Comparison of ENCODE assay signal across 18 cellular contexts in the genomic region with DNA sequence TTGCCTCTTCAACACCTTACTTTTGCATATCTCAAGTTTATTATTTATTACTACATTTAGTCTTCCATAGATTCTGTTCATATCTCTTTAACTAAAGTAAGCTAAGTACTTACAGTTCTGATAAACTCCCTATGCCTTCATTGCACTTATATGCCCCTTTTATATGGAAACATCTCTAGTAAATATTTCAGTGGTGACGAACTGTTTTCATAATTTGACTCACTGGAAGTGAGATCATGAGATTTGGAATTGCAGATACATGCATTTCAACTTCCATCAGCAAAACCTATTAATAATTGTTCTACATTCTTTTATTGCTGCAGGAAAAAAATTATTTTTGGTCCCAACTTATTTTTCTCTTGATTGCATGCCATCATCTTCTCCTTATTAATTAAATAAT.
DNase-seq lines count a peak whose midpoint lies in the region; ATAC-seq and TF ChIP-seq lines count a peak whose summit lies in the region.
"Had no signal": no experiment of that assay in that cellular context is flagged by ENCODE, and none has a peak within 500 bp of the region (broad histone marks: within the 10 kb centered on the region; RNA-seq: fewer than 3 reads in every experiment).

No MANE protein-coding gene starts in this region.

- no peaks in the 10 kb centered on the region for H3K9me3 Mint-ChIP-seq in activated naive CD8-positive, alpha-beta T cell treated with anti-CD3 and anti-CD28 coated beads, Interleukin-2, amount 50 U/mL, for 24 hours
- H3K9me3 Mint-ChIP-seq: immature natural killer cell, T-cell, WTC11 had no signal

- DNase-seq in EL, result peak; percentile 81
- peak; percentile 23 for DNase-seq in RKO (ENCODE audit: low spot score)
- DNase-seq in epithelial cell of esophagus (ENCODE audit: low read depth), result peak; percentile 79
- DNase-seq in myocyte (ENCODE audit: low read depth), result peak; percentile 3
- DNase-seq in DMS153 (lab: John Stamatoyannopoulos, UW), result no peak
- DNase-seq in erythroblast (lab: John Stamatoyannopoulos, UW), result no peak
- no peak for DNase-seq in activated naive CD8-positive, alpha-beta T cell treated with anti-CD3 and anti-CD28 coated beads, Interleukin-2, amount 50 U/mL, for 24 hours
- DNase-seq: DMS79; immature natural killer cell; NCI-H1694 treated with DMSO at 0.1 percent for 48 hours; NCI-H524 treated with DMSO at 0.1 percent for 48 hours; occipital lobe; Peyer's patch; stimulated activated naive CD4-positive, alpha-beta T cell treated with Interleukin-2 at 50 U/mL for 16 hours; T-cell had no signal

- H3K27me3 Mint-ChIP-seq in activated naive CD8-positive, alpha-beta T cell treated with anti-CD3 and anti-CD28 coated beads, Interleukin-2, amount 50 U/mL, for 24 hours, result peaks cover 7% of the 10 kb centered on the region

- no peaks in the 10 kb centered on the region for H3K4me1 Mint-ChIP-seq in activated naive CD8-positive, alpha-beta T cell treated with anti-CD3 and anti-CD28 coated beads, Interleukin-2, amount 50 U/mL, for 24 hours
- H3K4me1 Mint-ChIP-seq: immature natural killer cell, T-cell had no signal

- TF ChIP-seq POLR2A in erythroblast (IDR thresholded peaks at IDR 0.05; ENCODE audit: low read length), result no peak

- no peak for TF ChIP-seq CTCF in epithelial cell of esophagus (IDR thresholded peaks at IDR 0.05; ENCODE audit: insufficient read depth, low read depth, low read length, missing control alignments)

- H3K4me3 Mint-ChIP-seq in activated naive CD8-positive, alpha-beta T cell treated with anti-CD3 and anti-CD28 coated beads, Interleukin-2, amount 50 U/mL, for 24 hours, result no peak overlapping the region
- H3K4me3 Mint-ChIP-seq: immature natural killer cell, T-cell, WTC11 had no signal

- H3K4me3 ChIP-seq in epithelial cell of esophagus (ENCODE audit: low read length), result no peak overlapping the region
- H3K4me3 ChIP-seq: BLaER1 treated with 17β-estradiol and CSF1 and Interleukin-3, amounts not matched to agents 10 nM and 100 nM; Peyer's patch had no signal

- no peaks in the 10 kb centered on the region for H3K36me3 Mint-ChIP-seq in activated naive CD8-positive, alpha-beta T cell treated with anti-CD3 and anti-CD28 coated beads, Interleukin-2, amount 50 U/mL, for 24 hours (ENCODE audit: low read depth)
- H3K36me3 Mint-ChIP-seq: immature natural killer cell, T-cell, WTC11 had no signal

- ATAC-seq in HG03457 (IDR thresholded peaks at IDR 0.05; ENCODE audit: unreplicated experiment), result no peak
- ATAC-seq in activated naive CD8-positive, alpha-beta T cell treated with anti-CD3 and anti-CD28 coated beads, Interleukin-2, amount 50 U/mL, for 24 hours, result no peak
- ATAC-seq: T-cell, WTC11 had no signal

- H3K27ac Mint-ChIP-seq in activated naive CD8-positive, alpha-beta T cell treated with anti-CD3 and anti-CD28 coated beads, Interleukin-2, amount 50 U/mL, for 24 hours, result no peak overlapping the region
- H3K27ac Mint-ChIP-seq: immature natural killer cell, T-cell, WTC11 had no signal

Comparison
In these comparisons a context has a peak if more than half of its experiments do, and no peak if none do; other contexts are left out.
1. DNase-seq: peak in EL (single experiment), RKO (single experiment), epithelial cell of esophagus (single experiment) and myocyte (single experiment); none in DMS153 (single experiment), erythroblast (0 of 2) and activated naive CD8-positive, alpha-beta T cell treated with anti-CD3 and anti-CD28 coated beads, Interleukin-2, amount 50 U/mL, for 24 hours (single experiment).